ENCODE assay signal across 14 cellular contexts in genomic region chr20:25116746-25117457, GRCh38. TPM values are rescaled to one million over a fixed set of nuclear protein-coding genes. Genes with fewer than 3 reads are reported as not detected.
"Had no signal": no experiment of that assay in that cellular context is flagged by ENCODE, and none has a peak within 500 bp of the region (broad histone marks: within the 10 kb centered on the region; RNA-seq: fewer than 3 reads in every experiment).

No MANE protein-coding gene starts in this region.

- H3K9me3 ChIP-seq: heart right ventricle, neutrophil, suprapubic skin, upper lobe of left lung had no signal

- H3K27ac ChIP-seq: epithelial cell of prostate, heart right ventricle, neutrophil, parathyroid adenoma, suprapubic skin, upper lobe of left lung had no signal

- H3K4me3 ChIP-seq: heart right ventricle, lung, suprapubic skin, upper lobe of left lung had no signal

- ATAC-seq: activated T-helper 17 cell treated with anti-CD3 and anti-CD28 coated beads, Interleukin-2, amount 50 U/mL, for 72 hours had no signal

- H3K27me3 ChIP-seq: upper lobe of left lung had no signal

- DNase-seq: activated CD4-positive, CD25-positive, alpha-beta regulatory T cell treated with anti-CD3 and anti-CD28 coated beads, Interleukin-2, amount 50 U/mL, for 72 hours; activated naive CD4-positive, alpha-beta T cell treated with Interleukin-2 at 50 U/mL for 16 hours; dermis blood vessel endothelial cell had no signal

- H3K4me1 ChIP-seq: parathyroid adenoma, suprapubic skin had no signal

- H3K36me3 ChIP-seq: heart right ventricle, neutrophil, suprapubic skin, upper lobe of left lung had no signal

RNA-seq across cellular contexts. Expression of gene VSX1, which starts 35.0 kb away (rescaled TPM):
- total RNA-seq: activated T-helper 17 cell treated with anti-CD3 and anti-CD28 coated beads, Interleukin-2, amount 50 U/mL, for 72 hours; chondrocyte; dermis blood vessel endothelial cell; frontal cortex; left colon; lung; suprapubic skin; upper lobe of left lung had no signal
